8 cellular contexts compared by ENCODE assay signal in the genomic region with DNA sequence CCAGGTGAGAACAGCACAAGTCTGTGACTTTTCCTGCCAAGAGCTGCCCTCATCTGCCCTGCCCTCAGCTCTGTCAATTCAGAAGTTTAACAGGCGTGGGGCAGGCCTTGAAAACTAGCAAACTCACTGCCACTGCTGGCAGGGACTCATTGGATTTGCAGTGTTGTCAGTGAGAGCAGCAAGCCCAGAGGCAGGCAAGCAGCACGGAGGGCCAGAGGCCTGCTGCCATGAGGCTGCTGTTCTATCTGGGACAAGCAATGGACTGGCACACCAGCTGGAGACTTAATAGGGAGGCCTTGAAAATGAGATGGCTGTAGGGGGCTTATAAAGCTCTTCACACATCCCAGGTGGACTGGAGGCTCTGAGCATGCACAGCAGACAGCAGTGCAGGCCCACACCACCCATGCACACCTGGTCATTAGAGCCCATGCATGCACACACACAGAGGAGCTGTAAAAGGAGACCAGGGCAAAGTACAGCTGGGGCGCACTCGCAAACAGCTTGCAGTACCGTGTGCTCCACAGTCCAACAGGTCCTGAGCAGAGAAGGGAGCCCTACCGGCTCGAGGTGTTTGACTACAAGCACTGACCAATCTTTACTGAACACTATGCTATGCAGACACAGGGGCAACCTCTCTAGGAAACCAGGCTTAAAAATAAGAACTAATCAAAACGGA. TPM values are rescaled to one million over a fixed set of nuclear protein-coding genes. Genes with fewer than 3 reads are reported as not detected.
A peak's percentile ranks its signal among the peaks of the same experiment; 100 is the strongest.
DNase-seq lines count a peak whose midpoint lies in the region; ATAC-seq, FAIRE-seq and TF ChIP-seq lines count a peak whose summit lies in the region.

No MANE protein-coding gene starts in this region.

- peak overlapping the region in 1 of 5 donors; percentile 33 for H3K9ac ChIP-seq in subcutaneous abdominal adipose tissue (ENCODE audit: low read length in 5 of 5)

- intact Hi-C loops in ascending aorta (cut with DNase I) (no loop called here), lower lobe of right lung (cut with DNase I) (no loop called here)

- no peak for FAIRE-seq in HTR-8/SVneo (lab: Jason Lieb, UNC)

- H3K27me3 ChIP-seq in ascending aorta: no peaks in the 10 kb centered on the region
- no peaks in the 10 kb centered on the region for H3K27me3 ChIP-seq in lower lobe of right lung (ENCODE audit: low read depth)
- H3K27me3 ChIP-seq in subcutaneous abdominal adipose tissue (ENCODE audit: control insufficient read depth in 5 of 5, insufficient read depth in 4 of 5, low read length in 5 of 5): no peaks in the 10 kb centered on the region

- H3K9me3 ChIP-seq in ascending aorta: no peaks in the 10 kb centered on the region
- H3K9me3 ChIP-seq in lower lobe of right lung: no peaks in the 10 kb centered on the region
- no peaks in the 10 kb centered on the region for H3K9me3 ChIP-seq in subcutaneous abdominal adipose tissue (ENCODE audit: control insufficient read depth in 5 of 5, low read length in 5 of 5)

- H3K4me3 ChIP-seq in ascending aorta (no peak overlapping the region), lower lobe of right lung (no peak overlapping the region), subcutaneous abdominal adipose tissue (ENCODE audit: low read depth in 1 of 5, low read length in 5 of 5) (peak overlapping the region in 2 of 5 donors; percentile 1 to 4)

- TF ChIP-seq CTCF in ascending aorta (IDR thresholded peaks at IDR 0.05) (no peak), lower lobe of right lung (IDR thresholded peaks at IDR 0.05) (no peak)

- H3K4me1 ChIP-seq in ascending aorta (peaks cover 2 to 36% of the 10 kb centered on the region in 2 donors), lower lobe of right lung (peaks cover 50% of the 10 kb centered on the region), subcutaneous abdominal adipose tissue (ENCODE audit: control insufficient read depth in 5 of 5, insufficient read depth in 5 of 5, low read length in 5 of 5) (peaks cover 2 to 28% (median 19%) of the 10 kb centered on the region in 5 donors)

- no peaks in the 10 kb centered on the region for H3K36me3 ChIP-seq in ascending aorta
- H3K36me3 ChIP-seq in lower lobe of right lung: no peaks in the 10 kb centered on the region
- no peaks in the 10 kb centered on the region for H3K36me3 ChIP-seq in subcutaneous abdominal adipose tissue (ENCODE audit: control insufficient read depth in 5 of 5, insufficient read depth in 5 of 5, low read length in 5 of 5)

- DNase-seq in NCI-H748 (lab: John Stamatoyannopoulos, UW; ENCODE audit: unreplicated experiment) (peak; percentile 31), NCI-H748 treated with DMSO at 0.1 percent for 48 hours (lab: John Stamatoyannopoulos, UW) (no peak), ascending aorta (ENCODE audit: low spot score in 2 of 2) (no peak), lower lobe of right lung (no peak), HTR-8/SVneo (ENCODE audit: insufficient read length, low spot score) (no peak)

- ATAC-seq in lower lobe of right lung: peak; percentile 46 to 48
- ATAC-seq in HG03045 (IDR thresholded peaks at IDR 0.05; ENCODE audit: unreplicated experiment): no peak
- no peak for ATAC-seq in HG02571 (IDR thresholded peaks at IDR 0.05; ENCODE audit: unreplicated experiment)

- peak overlapping the region; percentile 67 to 82 for H3K27ac ChIP-seq in ascending aorta
- H3K27ac ChIP-seq in lower lobe of right lung: peak overlapping the region; percentile 25
- H3K27ac ChIP-seq in subcutaneous abdominal adipose tissue (ENCODE audit: low read depth, low read length): peak overlapping the region; percentile 20

RNA-seq across cellular contexts. Expression of a gene that starts 28.7 kb away (rescaled TPM):
- total RNA-seq in ascending aorta: 8.0 TPM
- total RNA-seq in lower lobe of right lung: 82.0 TPM

Comparison
In these comparisons a context has a peak if more than half of its experiments do, and no peak if none do; other contexts are left out.
1. H3K27ac ChIP-seq: peak in every context shown above with its lines; median percentile 74 in ascending aorta; 25 in lower lobe of right lung; 20 in subcutaneous abdominal adipose tissue.
2. ATAC-seq: peak in lower lobe of right lung (2 of 2); none in HG03045 (single experiment) and HG02571 (single experiment).